Comparison of ENCODE assay signal across 20 cellular contexts in genomic region chr16:87190288-87191240, GRCh38.
DNase-seq lines count a peak whose midpoint lies in the region; FAIRE-seq and TF ChIP-seq lines count a peak whose summit lies in the region.
"Had no signal": no experiment of that assay in that cellular context is flagged by ENCODE, and none has a peak within 500 bp of the region (broad histone marks: within the 10 kb centered on the region; RNA-seq: fewer than 3 reads in every experiment).

No MANE protein-coding gene starts in this region.

- no peaks in the 10 kb centered on the region for H3K79me2 ChIP-seq in keratinocyte (ENCODE audit: control insufficient read depth, insufficient read depth, low read length)

- no peaks in the 10 kb centered on the region for H3K4me1 ChIP-seq in BE2C
- no peaks in the 10 kb centered on the region for H3K4me1 ChIP-seq in keratinocyte (ENCODE audit: control insufficient read depth, extremely low read depth, insufficient read depth, low read length)
- H3K4me1 ChIP-seq: Caco-2, uterus had no signal

- TF ChIP-seq CTCF in BE2C (IDR thresholded peaks at IDR 0.05; ENCODE audit: low read depth, low read length) = peak; percentile 20; the same call in 1 of the 2 replicates
- peak; percentile 35 for TF ChIP-seq CTCF in HFFc6 (IDR thresholded peaks at IDR 0.05)
- peak; percentile 38 for TF ChIP-seq CTCF in astrocyte of the spinal cord (IDR thresholded peaks at IDR 0.05; ENCODE audit: low read depth, low read length)
- peak in 2 of 3 experiments; percentile 10 to 15 for TF ChIP-seq CTCF in keratinocyte (optimal IDR thresholded peaks at IDR 0.05 in 1 of 3, IDR thresholded peaks at IDR 0.05 in 1 of 3, conservative IDR thresholded peaks at IDR 0.05 in 1 of 3; ENCODE audit: extremely low read depth in 1 of 3, insufficient read depth in 2 of 3, low read length in 3 of 3)

- H3K27me3 ChIP-seq in BE2C (0 out of 2 replicates have a peak, but pooled peaks cover 8% of the 10 kb centered on the region), keratinocyte (ENCODE audit: control insufficient read depth, extremely low read depth, insufficient read depth, low read length) (no peaks in the 10 kb centered on the region)
- H3K27me3 ChIP-seq: uterus had no signal

- no peak overlapping the region for H3K4me3 ChIP-seq in BE2C (ENCODE audit: low read depth, low read length)
- no peak overlapping the region for H3K4me3 ChIP-seq in astrocyte of the spinal cord (ENCODE audit: low read depth, low read length)
- no peak overlapping the region for H3K4me3 ChIP-seq in keratinocyte (ENCODE audit: control insufficient read depth in 2 of 3, extremely low read depth in 1 of 3, insufficient read depth in 2 of 3, low read depth in 1 of 3, low read length in 3 of 3)
- H3K4me3 ChIP-seq: uterus had no signal

- H2AFZ ChIP-seq in keratinocyte (ENCODE audit: control insufficient read depth, low read length) = no peak overlapping the region

- no peak for DNase-seq in BE2C
- DNase-seq in HFFc6 = no peak
- no peak for DNase-seq in astrocyte of the spinal cord (ENCODE audit: low read depth, low spot score)
- DNase-seq in keratinocyte (ENCODE audit: low read depth, low spot score) = no peak
- no peak for DNase-seq in AML-193 (lab: John Stamatoyannopoulos, UW)
- no peak for DNase-seq in SK-N-DZ (ENCODE audit: low spot score)
- no peak for DNase-seq in HUDEP-2 (lab: John Stamatoyannopoulos, UW; ENCODE audit: unreplicated experiment in 76 of 76)
- DNase-seq in 8988T = no peak
- DNase-seq: Caco-2; central memory CD4-positive, alpha-beta T cell; effector CD4-positive, alpha-beta T cell; foreskin fibroblast; GDM1; Kasumi-1; NCI-H1930; NCI-H446 treated with DMSO at 0.1 percent for 48 hours; stimulated activated CD4-positive, alpha-beta T cell treated with anti-CD3 and anti-CD28 coated beads, Interleukin-4, amount 100 ng/mL, for 1 hour; T-helper 2 cell; uterus had no signal

- H3K9me1 ChIP-seq in keratinocyte (ENCODE audit: control insufficient read depth, extremely low read depth, insufficient read depth, low read length) = no peaks in the 10 kb centered on the region

- H4K20me1 ChIP-seq in keratinocyte (ENCODE audit: control insufficient read depth, extremely low read depth, insufficient read depth, low read length) = no peaks in the 10 kb centered on the region

- peaks cover 27% of the 10 kb centered on the region for H3K9me3 Mint-ChIP-seq in HFFc6

- H3K9me3 ChIP-seq in BE2C (no peaks in the 10 kb centered on the region; the same call in 1 of the 2 replicates), keratinocyte (ENCODE audit: control insufficient read depth, low read depth, low read length) (peaks cover 13% of the 10 kb centered on the region)

- H3K36me3 ChIP-seq in BE2C (no peaks in the 10 kb centered on the region), keratinocyte (ENCODE audit: control insufficient read depth in 2 of 2, extremely low read depth in 1 of 2, insufficient read depth in 2 of 2, low read length in 2 of 2) (no peaks in the 10 kb centered on the region)
- H3K36me3 ChIP-seq: uterus had no signal

- H3K27ac Mint-ChIP-seq in HFFc6 = no peak overlapping the region
- H3K27ac Mint-ChIP-seq: activated T-helper 1 cell treated with anti-CD3 and anti-CD28 coated beads, Interleukin-12 subunit alpha, Interleukin-12 subunit beta, Interleukin-2, Interleukin-4 antibody, amounts not matched to agents 30 ng/mL and 10 ng/mL and 1 ng/mL, durations not matched to agents 14 hours and 24 hours and 36 hours had no signal

- no peak overlapping the region for H3K4me3 Mint-ChIP-seq in HFFc6
- H3K4me3 Mint-ChIP-seq: activated T-helper 1 cell treated with anti-CD3 and anti-CD28 coated beads, Interleukin-12 subunit alpha, Interleukin-12 subunit beta, Interleukin-2, Interleukin-4 antibody, amounts not matched to agents 30 ng/mL and 10 ng/mL and 1 ng/mL, durations not matched to agents 14 hours and 24 hours and 36 hours had no signal

- peaks cover 9% of the 10 kb centered on the region; the same call in 1 of the 2 replicates for H3K36me3 Mint-ChIP-seq in HFFc6 (ENCODE audit: low read depth)

- in situ Hi-C loops in astrocyte of the spinal cord (cut with HindIII; ENCODE audit: low sequenced_read_pairs) = no loop called here

- peaks cover 7% of the 10 kb centered on the region for H3K27me3 Mint-ChIP-seq in HFFc6 (ENCODE audit: insufficient read depth)

- FAIRE-seq in keratinocyte (lab: Jason Lieb, UNC) = no peak

- no peak overlapping the region for H3K4me2 ChIP-seq in keratinocyte (ENCODE audit: control insufficient read depth, extremely low read depth, insufficient read depth, low read depth, low read length)

- H3K27ac ChIP-seq in keratinocyte (ENCODE audit: control insufficient read depth, insufficient read depth, low read length) = no peak overlapping the region
- H3K27ac ChIP-seq: uterus had no signal

- dilution Hi-C loops in keratinocyte (cut with MboI; ENCODE audit: extremely low pct_ligation_motif_present, low sequenced_read_pairs) = no loop called here

- no peaks in the 10 kb centered on the region for H3K4me1 Mint-ChIP-seq in HFFc6 (ENCODE audit: low read depth)

- H3K9ac ChIP-seq in keratinocyte (ENCODE audit: control insufficient read depth, extremely low read depth, insufficient read depth, low read length) = no peak overlapping the region
